1 cellular context compared by ENCODE assay signal in genomic region chr7:16546921-16547505, GRCh38.
TF ChIP-seq lines count a peak whose summit lies in the region.

No MANE protein-coding gene starts in this region.

TF ChIP-seq in H1, 55 proteins besides CTCF, POLR2A, EP300 and RAD21:
- TF ChIP-seq SIRT6 (IDR thresholded peaks at IDR 0.05; ENCODE audit: low read length) (no peak), ATF3 (IDR thresholded peaks at IDR 0.05; ENCODE audit: insufficient read depth, low read depth, low read length) (no peak), BCL11A (IDR thresholded peaks at IDR 0.05; ENCODE audit: low read depth in 2 of 2, low read length in 2 of 2) (no peak), ZNF274 (IDR thresholded peaks at IDR 0.05; ENCODE audit: borderline replicate concordance, extremely low read depth, low read length) (no peak), CHD7 (IDR thresholded peaks at IDR 0.05; ENCODE audit: insufficient replicate concordance, low read length) (no peak), YY1 (IDR thresholded peaks at IDR 0.05; ENCODE audit: low read depth, low read length) (no peak), SIN3A (conservative IDR thresholded peaks at IDR 0.05 in 1 of 2, IDR thresholded peaks at IDR 0.05 in 1 of 2; ENCODE audit: low read depth in 1 of 2, low read length in 2 of 2) (no peak), PHF8 (conservative IDR thresholded peaks at IDR 0.05; ENCODE audit: low read depth, low read length) (no peak), TAF1 (IDR thresholded peaks at IDR 0.05; ENCODE audit: low read depth, low read length) (no peak), HDAC6 (IDR thresholded peaks at IDR 0.05; ENCODE audit: low read depth, low read length) (no peak)
